8 cellular contexts compared by ENCODE assay signal in the genomic region with DNA sequence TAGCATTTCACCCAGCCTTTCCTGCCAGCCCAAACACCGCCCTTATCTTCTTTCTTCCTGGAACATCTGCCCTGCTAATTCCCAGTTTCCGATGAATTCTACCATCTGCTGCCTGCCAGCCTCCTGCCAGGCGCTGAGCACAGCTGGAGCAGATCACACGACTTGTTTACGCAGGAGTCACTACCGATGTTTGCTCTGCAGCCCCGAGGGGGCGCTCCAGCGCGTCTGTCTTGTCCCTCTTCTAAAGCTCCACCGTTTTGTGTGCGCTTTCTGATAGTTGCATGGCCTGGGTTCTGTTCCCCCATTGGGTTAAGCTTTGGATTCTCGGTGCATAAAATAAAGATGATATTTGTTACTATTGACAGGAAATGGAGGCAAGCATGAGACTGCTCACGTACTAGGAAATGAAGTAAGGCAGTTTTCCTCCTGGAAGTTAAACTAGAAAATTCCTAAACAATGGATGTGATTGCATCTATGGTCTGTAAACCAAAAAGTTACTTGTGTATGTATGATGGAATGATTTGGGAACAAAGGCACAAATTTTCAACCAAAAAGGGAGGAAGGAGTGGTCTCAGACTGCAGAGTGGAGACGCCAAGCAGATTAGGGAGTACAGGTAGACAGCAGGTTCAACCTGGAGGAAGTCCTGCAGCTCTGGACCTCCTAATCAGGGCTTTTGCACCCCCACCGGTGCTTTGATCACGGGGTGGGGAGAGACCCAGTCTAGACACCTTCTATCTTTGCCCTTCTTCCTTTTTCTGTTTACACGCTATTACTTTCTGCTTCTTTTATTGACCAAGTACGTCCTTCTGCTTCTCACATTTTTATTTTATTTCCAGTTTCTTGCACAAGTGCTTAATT. TPM values are rescaled to one million over a fixed set of nuclear protein-coding genes. Genes with fewer than 3 reads are reported as not detected.
DNase-seq lines count a peak whose midpoint lies in the region; ATAC-seq, FAIRE-seq and TF ChIP-seq lines count a peak whose summit lies in the region.

No MANE protein-coding gene starts in this region.

- no peak overlapping the region for H3K14ac ChIP-seq in H9 (ENCODE audit: insufficient read depth, low read length)

- ATAC-seq in DND-41 (ENCODE audit: insufficient read depth, low read depth) (peak; percentile 77), left ventricle myocardium superior (peak; percentile 76)

- H3K79me1 ChIP-seq in H9 (ENCODE audit: insufficient read depth, low read depth, low read length, poor library complexity, severe bottlenecking): no peaks in the 10 kb centered on the region

- H4K5ac ChIP-seq in H9 (ENCODE audit: insufficient read length, low read depth, low read length): no peak overlapping the region

- no peak for FAIRE-seq in urothelium cell line (lab: Jason Lieb, UNC)

- 0 out of 2 replicates have a peak overlapping the region, but pooled peaks have one; percentile 4 for H2AFZ ChIP-seq in DND-41 (ENCODE audit: low read depth, low read length)
- H2AFZ ChIP-seq in H9 (ENCODE audit: low read length): no peak overlapping the region

- no peak overlapping the region for H2AK5ac ChIP-seq in H9 (ENCODE audit: insufficient read length, low read length)

- WGBS in H9 (ENCODE audit: extremely low coverage, insufficient read length, low lambda C conversion rate): no CpG with 5 or more reads among the region's 19 CpGs

- no peak overlapping the region for H3K4ac ChIP-seq in H9 (ENCODE audit: low read depth, low read length)

- no peak overlapping the region for H2BK120ac ChIP-seq in H9 (ENCODE audit: low read depth, low read length, poor library complexity, severe bottlenecking)

- no peak overlapping the region for H3T11ph ChIP-seq in H9 (ENCODE audit: low read length)

- peak overlapping the region; percentile 15 to 97 (median 52); a peak in 5 of 7 replicates for H3K27ac Mint-ChIP-seq in H9

- H3K4me1 ChIP-seq in DND-41 (ENCODE audit: insufficient read depth, low read length) (peaks cover 43% of the 10 kb centered on the region), H9 (ENCODE audit: insufficient read depth, low read length) (peaks cover 10% of the 10 kb centered on the region; the same call in 1 of the 2 replicates)

- no peak overlapping the region for H3K4me3 ChIP-seq in DND-41 (ENCODE audit: low read depth in 1 of 2, low read length in 2 of 2)

- H3K36me3 ChIP-seq in DND-41 (ENCODE audit: insufficient read depth, low read length): peaks cover under 1% of the 10 kb centered on the region; the same call in 1 of the 2 replicates

- H2BK20ac ChIP-seq in H9 (ENCODE audit: low read depth, low read length, poor library complexity, severe bottlenecking): no peak overlapping the region

- no peak overlapping the region for H2BK15ac ChIP-seq in H9 (ENCODE audit: low read depth, low read length)

- no peak overlapping the region for H4K91ac ChIP-seq in H9 (ENCODE audit: insufficient read length, low read depth, low read length)

- no peaks in the 10 kb centered on the region; a peak in 2 of 7 replicates for H3K36me3 Mint-ChIP-seq in H9 (ENCODE audit: insufficient read depth in 1 of 3, low read depth in 3 of 3)

- H2BK12ac ChIP-seq in H9 (ENCODE audit: insufficient read length, low read depth, low read length): no peak overlapping the region

- H4K20me1 ChIP-seq in DND-41 (ENCODE audit: insufficient read depth, low read length) (peaks cover 22% of the 10 kb centered on the region), H9 (ENCODE audit: control insufficient read depth, insufficient read depth, insufficient read length) (peaks cover 3% of the 10 kb centered on the region)

- peaks cover 29% of the 10 kb centered on the region for H3K79me2 ChIP-seq in DND-41 (ENCODE audit: insufficient read depth, low read length)
- H3K79me2 ChIP-seq in H9 (ENCODE audit: insufficient read depth, low read length): peaks cover 18% of the 10 kb centered on the region; the same call in 1 of the 2 replicates

- peaks cover 2 to 4% of the 10 kb centered on the region in 2 experiments; a peak in 4 of 5 replicates for H3K9me3 Mint-ChIP-seq in H9

- H3K23me2 ChIP-seq in H9 (ENCODE audit: insufficient read length, low read depth, low read length, poor library complexity, severe bottlenecking): peaks cover 7% of the 10 kb centered on the region

- no peak overlapping the region for H3K56ac ChIP-seq in H9 (ENCODE audit: insufficient read length, low read depth, low read length)

- no peak overlapping the region for H3K18ac ChIP-seq in H9 (ENCODE audit: insufficient read length, low read depth, low read length)

- peaks cover 14% of the 10 kb centered on the region for H3K27me3 Mint-ChIP-seq in H9 (ENCODE audit: low read depth)

- H3K4me3 Mint-ChIP-seq in H9: peak overlapping the region in 1 of 2 experiments; percentile 65; a peak in 3 of 5 replicates

- H2BK5ac ChIP-seq in H9 (ENCODE audit: insufficient read length, low read length): no peak overlapping the region

- peaks cover 38 to 41% of the 10 kb centered on the region in 2 experiments for H3K4me1 Mint-ChIP-seq in H9

- no peak overlapping the region for H3K23ac ChIP-seq in H9 (ENCODE audit: insufficient read length, low read depth, low read length)

- H3K27ac ChIP-seq in DND-41 (ENCODE audit: low read length): no peak overlapping the region
- no peak overlapping the region for H3K27ac ChIP-seq in H9 (ENCODE audit: insufficient read length, low read depth, low read length)

- peak; percentile 88 for DNase-seq in DND-41
- peak; percentile 95 for DNase-seq in H9
- peak; percentile 59 for DNase-seq in NCI-H1105 treated with DMSO at 0.1 percent for 48 hours (lab: John Stamatoyannopoulos, UW)
- peak; percentile 61 to 93 (median 73) for DNase-seq in T-helper 1 cell
- peak; percentile 74 for DNase-seq in amniotic stem cell (lab: John Stamatoyannopoulos, UW)
- peak; percentile 94 for DNase-seq in left ventricle myocardium superior
- peak; percentile 93 for DNase-seq in putamen (ENCODE audit: low spot score)
- DNase-seq in urothelium cell line (ENCODE audit: low spot score): peak; percentile 78

- H3K27me3 ChIP-seq in DND-41 (ENCODE audit: insufficient read depth, low read length, poor library complexity) (peaks cover 18% of the 10 kb centered on the region), H9 (ENCODE audit: insufficient read depth, low read length) (no peaks in the 10 kb centered on the region)

- no peak overlapping the region for H4K8ac ChIP-seq in H9 (replicated peaks; ENCODE audit: insufficient read length, low read depth, low read length)

- TF ChIP-seq CTCF in DND-41 (IDR thresholded peaks at IDR 0.05; ENCODE audit: borderline replicate concordance, extremely low read depth, low read length, poor library complexity, severe bottlenecking) (peak; percentile 92), H9 (conservative IDR thresholded peaks at IDR 0.05) (peak; percentile 89)

- H3K9me3 ChIP-seq in DND-41 (ENCODE audit: insufficient read depth, low read length, severe bottlenecking) (no peaks in the 10 kb centered on the region), H9 (ENCODE audit: control insufficient read depth, low read depth, low read length) (no peaks in the 10 kb centered on the region)

- H3K4me2 ChIP-seq in DND-41 (ENCODE audit: insufficient read depth, low read length): peak overlapping the region; percentile 45; the same call in 1 of the 2 replicates
- H3K4me2 ChIP-seq in H9 (ENCODE audit: insufficient read depth, insufficient read length, low read length): no peak overlapping the region

- intact Hi-C loops in left ventricle myocardium superior (cut with micrococcal nuclease): no loop called here

- H3K9ac ChIP-seq in DND-41 (ENCODE audit: low read depth, low read length): no peak overlapping the region
- H3K9ac ChIP-seq in H9 (ENCODE audit: extremely low read depth, insufficient read length, low read length): no peak overlapping the region

RNA-seq across cellular contexts. Expression of a gene that starts 2.2 kb away (rescaled TPM):
- total RNA-seq in H9 (2021) (123 and 124 TPM in 2 replicates), left ventricle myocardium superior (72.1 TPM)

RNA-seq across cellular contexts. Expression of a gene that starts 24.4 kb away (rescaled TPM):
- total RNA-seq in H9 (2021) (not detected in 2 replicates), left ventricle myocardium superior (1.5 TPM)
